Comparison of ENCODE assay signal across 27 cellular contexts in the genomic region with DNA sequence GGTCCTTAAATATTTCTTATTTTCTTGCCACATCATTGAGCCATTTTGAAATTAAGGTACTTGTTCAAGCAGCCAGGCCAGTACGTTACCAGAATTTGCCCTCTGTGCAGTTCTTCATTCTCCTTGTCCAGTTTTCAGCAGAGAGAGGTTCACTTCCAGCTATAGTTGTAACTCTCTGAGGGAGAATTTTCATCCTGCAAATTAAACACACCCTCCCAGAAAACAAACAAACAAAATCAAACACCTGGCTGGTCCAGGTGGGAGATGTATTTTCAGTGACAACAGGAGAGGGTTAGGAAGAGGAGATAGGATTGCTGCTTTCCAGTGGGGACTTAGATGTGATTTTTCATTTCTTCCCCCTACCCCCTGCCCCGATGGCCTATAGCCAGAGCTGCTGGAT. TPM values are rescaled to one million over a fixed set of nuclear protein-coding genes. Genes with fewer than 3 reads are reported as not detected.
DNase-seq lines count a peak whose midpoint lies in the region; FAIRE-seq and TF ChIP-seq lines count a peak whose summit lies in the region.
"Had no signal": no experiment of that assay in that cellular context is flagged by ENCODE, and none has a peak within 500 bp of the region (broad histone marks: within the 10 kb centered on the region; RNA-seq: fewer than 3 reads in every experiment).

No MANE protein-coding gene starts in this region.

- H3K56ac ChIP-seq in H1 (replicated peaks; ENCODE audit: insufficient read length, low read depth, low read length) = no peak overlapping the region

- no peaks in the 10 kb centered on the region for H3K79me2 ChIP-seq in H1 (ENCODE audit: control insufficient read depth in 1 of 2, insufficient read depth in 2 of 2, low read length in 2 of 2)

- no peak for TF ChIP-seq POLR2A in H1 (IDR thresholded peaks at IDR 0.05; ENCODE audit: control extremely low read depth in 1 of 2, low read depth in 2 of 2, low read length in 2 of 2)

- H2AFZ ChIP-seq in H1 (ENCODE audit: low read length) = no peak overlapping the region

- TF ChIP-seq EP300 in H1 (IDR thresholded peaks at IDR 0.05; ENCODE audit: borderline replicate concordance in 1 of 2, low read depth in 2 of 2, low read length in 2 of 2) = no peak

- no peak for FAIRE-seq in H1 (lab: Jason Lieb, UNC)
- FAIRE-seq: A204.1, GM18507 had no signal

- H3K23ac ChIP-seq in H1 (ENCODE audit: insufficient read length) = no peak overlapping the region

- H4K20me1 ChIP-seq in H1 (replicated peaks in 1 of 2; ENCODE audit: control insufficient read depth in 1 of 2, insufficient read depth in 2 of 2, low read length in 2 of 2) = no peaks in the 10 kb centered on the region
- H4K20me1 ChIP-seq: BLaER1 had no signal

- H4K5ac ChIP-seq in H1 (ENCODE audit: insufficient read length, low read depth, low read length) = no peak overlapping the region

- no peak overlapping the region for H2BK20ac ChIP-seq in H1 (ENCODE audit: low read length)

- no peak overlapping the region for H3K4me2 ChIP-seq in H1 (ENCODE audit: insufficient read depth in 1 of 2, low read depth in 2 of 2, low read length in 2 of 2)
- H3K4me2 ChIP-seq: BLaER1 had no signal

- H3K9me3 ChIP-seq in H1 (ENCODE audit: insufficient read depth in 2 of 2, low read depth in 1 of 2, low read length in 1 of 2) = peaks cover 0 to 5% of the 10 kb centered on the region in 2 experiments; a peak in 2 of 4 replicates

- WGBS in H1 (ENCODE audit: extremely low coverage in 1 of 2, insufficient coverage in 1 of 2, insufficient read length in 1 of 2, insufficient replicate concordance in 2 of 2, low coverage in 1 of 2, low lambda C conversion rate in 2 of 2, missing lambda C conversion rate in 1 of 2), 2 experiments = 94% methylated on average over 2 of the region's 2 CpGs; no CpG with 5 or more reads in 1 of the 2 experiments

- peak overlapping the region in 1 of 4 experiments; percentile 22; a peak in 1 of 7 replicates for H3K9ac ChIP-seq in H1 (replicated peaks in 1 of 4; ENCODE audit: extremely low read depth in 1 of 4, low read depth in 3 of 4, low read length in 3 of 4)
- H3K9ac ChIP-seq: BLaER1 had no signal

- H3K4ac ChIP-seq in H1 (replicated peaks; ENCODE audit: insufficient read length, low read depth, low read length) = no peak overlapping the region

- H3K27ac ChIP-seq in 22Rv1 (peak overlapping the region; percentile 65), H1 (ENCODE audit: low read depth, low read length) (no peak overlapping the region)
- H3K27ac ChIP-seq: BLaER1, RWPE1 had no signal

- no peak overlapping the region for H2BK15ac ChIP-seq in H1 (ENCODE audit: low read length)

- POLR2A ChIA-PET in H1 (lab: Charles Lee; ENCODE audit: partially characterized antibody) = no interaction called here

- no peak overlapping the region for H3K4me3 ChIP-seq in H1 (ENCODE audit: extremely low read depth in 1 of 4, insufficient read depth in 2 of 4, low read depth in 3 of 4, low read length in 4 of 4)
- no peak overlapping the region for H3K4me3 ChIP-seq in H7 (ENCODE audit: insufficient read depth, low read depth, low read length)
- H3K4me3 ChIP-seq: BLaER1 had no signal

- no peak overlapping the region for H2BK12ac ChIP-seq in H1 (ENCODE audit: low read depth, low read length)

- H3K36me3 ChIP-seq in H1 (ENCODE audit: control insufficient read depth in 2 of 4, insufficient read depth in 4 of 4, low read length in 3 of 4) (peaks cover 0 to 13% (median 0%) of the 10 kb centered on the region in 4 experiments; a peak in 3 of 8 replicates), H7 (replicated peaks; ENCODE audit: control insufficient read depth, insufficient read depth, low read length) (peaks cover 2% of the 10 kb centered on the region; the same call in 1 of the 2 replicates)
- H3K36me3 ChIP-seq: BLaER1 had no signal

- no peak overlapping the region for H3K14ac ChIP-seq in H1 (ENCODE audit: insufficient read length)

- no peak overlapping the region for H2BK5ac ChIP-seq in H1 (ENCODE audit: low read depth, low read length)

- no peak overlapping the region for H2BK120ac ChIP-seq in H1 (replicated peaks; ENCODE audit: low read depth, low read length)

- no peaks in the 10 kb centered on the region for H3K79me1 ChIP-seq in H1 (ENCODE audit: low read depth, low read length)

- CTCF ChIA-PET in H1 (lab: Charles Lee; ENCODE audit: partially characterized antibody) = interaction anchor here (1.0 to 2.6 kb wide), 2 partner anchors 13 to 130 kb away, joined by 3 to 5 read pairs; no protein-coding TSS in a partner anchor

- no peaks in the 10 kb centered on the region for H3K27me3 ChIP-seq in H1 (replicated peaks in 1 of 4; ENCODE audit: control insufficient read depth in 3 of 4, extremely low read depth in 1 of 4, insufficient read depth in 3 of 4, low read length in 3 of 4)
- H3K27me3 ChIP-seq in H7 (ENCODE audit: control insufficient read depth, insufficient read depth, low read length) = no peaks in the 10 kb centered on the region
- H3K27me3 ChIP-seq: BLaER1 had no signal

- TF ChIP-seq CTCF in 22Rv1 (IDR thresholded peaks at IDR 0.05) = no peak
- no peak for TF ChIP-seq CTCF in H1 (IDR thresholded peaks at IDR 0.05; ENCODE audit: control extremely low read depth in 1 of 3, insufficient read depth in 1 of 3, low read depth in 1 of 3, low read length in 3 of 3)

- DNase-seq in DMS153 treated with DMSO at 0.1 percent for 48 hours (lab: John Stamatoyannopoulos, UW; ENCODE audit: unreplicated experiment) (peak; percentile 44), NCI-H748 treated with DMSO at 0.1 percent for 48 hours (lab: John Stamatoyannopoulos, UW) (peak; percentile 70), H1 (ENCODE audit: low read depth in 1 of 2, low spot score in 2 of 2) (no peak), mucosa of gallbladder (ENCODE audit: low spot score) (no peak), NCI-H2171 (lab: John Stamatoyannopoulos, UW) (no peak), H7 (no peak)
- no peak for DNase-seq in NK-92 treated with Interleukin-12 subunit alpha and Interleukin-12 subunit beta, amount 100 ng/mL, for 24 hours (lab: John Stamatoyannopoulos, UW)
- DNase-seq: CD4-positive, CD25-positive, alpha-beta regulatory T cell; DND-41; H9; HFFc6; IMR-90; KG1; MM.1S; NCI-H1048; NCI-H187 treated with DMSO at 0.1 percent for 48 hours; NCI-H2227 treated with DMSO at 0.1 percent for 48 hours; NCI-H526 treated with DMSO at 0.1 percent for 48 hours; SHP77; T-helper 1 cell had no signal

- H3K18ac ChIP-seq in H1 (ENCODE audit: extremely low read depth, low read length) = 0 out of 2 replicates have a peak overlapping the region, but pooled peaks have one; percentile 5

- no peaks in the 10 kb centered on the region for H3K23me2 ChIP-seq in H1 (ENCODE audit: low read depth, low read length)

- no peak overlapping the region for H4K91ac ChIP-seq in H1 (replicated peaks; ENCODE audit: insufficient read length, low read length)

- no peak overlapping the region for H2AK5ac ChIP-seq in H1 (ENCODE audit: low read depth, low read length)

- H3K4me1 ChIP-seq in H1 (replicated peaks in 1 of 4; ENCODE audit: control insufficient read depth in 3 of 4, insufficient read depth in 4 of 4, low read length in 3 of 4) = peaks cover 0 to 6% (median 0%) of the 10 kb centered on the region in 4 experiments; a peak in 3 of 7 replicates
- H3K4me1 ChIP-seq: BLaER1 had no signal

- no peak for TF ChIP-seq RAD21 in H1 (IDR thresholded peaks at IDR 0.05 in 1 of 2, conservative IDR thresholded peaks at IDR 0.05 in 1 of 2; ENCODE audit: low read depth in 2 of 2, low read length in 2 of 2)

- H4K8ac ChIP-seq in H1 (ENCODE audit: extremely low read depth, insufficient read depth, low read length) = no peak overlapping the region

TF ChIP-seq in H1, 55 proteins besides CTCF, POLR2A, EP300 and RAD21 (continues in another document):
- TF ChIP-seq, protein P1, sequence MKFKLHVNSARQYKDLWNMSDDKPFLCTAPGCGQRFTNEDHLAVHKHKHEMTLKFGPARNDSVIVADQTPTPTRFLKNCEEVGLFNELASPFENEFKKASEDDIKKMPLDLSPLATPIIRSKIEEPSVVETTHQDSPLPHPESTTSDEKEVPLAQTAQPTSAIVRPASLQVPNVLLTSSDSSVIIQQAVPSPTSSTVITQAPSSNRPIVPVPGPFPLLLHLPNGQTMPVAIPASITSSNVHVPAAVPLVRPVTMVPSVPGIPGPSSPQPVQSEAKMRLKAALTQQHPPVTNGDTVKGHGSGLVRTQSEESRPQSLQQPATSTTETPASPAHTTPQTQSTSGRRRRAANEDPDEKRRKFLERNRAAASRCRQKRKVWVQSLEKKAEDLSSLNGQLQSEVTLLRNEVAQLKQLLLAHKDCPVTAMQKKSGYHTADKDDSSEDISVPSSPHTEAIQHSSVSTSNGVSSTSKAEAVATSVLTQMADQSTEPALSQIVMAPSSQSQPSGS (IDR thresholded peaks at IDR 0.05; ENCODE audit: low read length) = no peak
- no peak for TF ChIP-seq GTF2F1 (IDR thresholded peaks at IDR 0.05; ENCODE audit: borderline replicate concordance, low read depth, low read length)
- TF ChIP-seq HDAC2 (IDR thresholded peaks at IDR 0.05; ENCODE audit: borderline replicate concordance in 1 of 2, low read depth in 2 of 2, low read length in 2 of 2) = no peak
- no peak for TF ChIP-seq CHD2 (IDR thresholded peaks at IDR 0.05; ENCODE audit: low read length)
- TF ChIP-seq SAP30 (IDR thresholded peaks at IDR 0.05; ENCODE audit: insufficient read depth, insufficient replicate concordance, low read length) = no peak

RNA-seq across cellular contexts. Expression of gene LHFPL7, which starts 45.0 kb away (rescaled TPM):
- not detected in 2 replicates for total RNA-seq in H1 (2021; fragmentation: NEBNext Ultra II Directional; extraction: Animal tissue kit (Norgen Biotek cat#: 25700))
- polyA plus RNA-seq in H1 (2011; rRNA removed) = not detected in 2 replicates
- not detected for polyA plus RNA-seq in H1 (2011; cell fraction: cytosol; rRNA removed)
- not detected for polyA plus RNA-seq in H1 (2011; cell fraction: nucleus; rRNA removed)
- polyA plus RNA-seq in H1 (2012, experiment 1 of 2) = not detected in 4 replicates
- polyA plus RNA-seq in H1 (2012, experiment 2 of 2) = not detected
- not detected for polyA plus RNA-seq in H1 (2013, experiment 1 of 2)
- polyA plus RNA-seq in H1 (2013, experiment 2 of 2) = not detected
- polyA minus RNA-seq in H1 (2011; rRNA and poly(A)+ RNA removed) = not detected in 2 replicates
- polyA minus RNA-seq in H1 (2011; cell fraction: cytosol; rRNA and poly(A)+ RNA removed) = not detected
- polyA minus RNA-seq in H1 (2011; cell fraction: nucleus; rRNA and poly(A)+ RNA removed) = not detected
- total RNA-seq in mucosa of gallbladder = not detected
- not detected in 2 replicates for total RNA-seq in H7 (2014; rRNA removed; shearing (Covaris generic))
- total RNA-seq: CD4-positive, CD25-positive, alpha-beta regulatory T cell; H9; HFFc6; IMR-90; NCI-H460 had no signal
- polyA plus RNA-seq: AG04450; CD4-positive, CD25-positive, alpha-beta regulatory T cell; IMR-90 had no signal

RNA-seq across cellular contexts. Expression of gene KIAA1671, which starts 51.1 kb away (rescaled TPM):
- 22.6 and 23.9 TPM in 2 replicates for total RNA-seq in H1 (2021; fragmentation: NEBNext Ultra II Directional; extraction: Animal tissue kit (Norgen Biotek cat#: 25700))
- polyA plus RNA-seq in H1 (2011; rRNA removed) = 5.9 and 6.4 TPM in 2 replicates
- 5.4 TPM for polyA plus RNA-seq in H1 (2011; cell fraction: cytosol; rRNA removed)
- 9.8 TPM for polyA plus RNA-seq in H1 (2011; cell fraction: nucleus; rRNA removed)
- 8.0 to 11.3 TPM (median 9.2 TPM) in 4 replicates for polyA plus RNA-seq in H1 (2012, experiment 1 of 2)
- 2.7 TPM for polyA plus RNA-seq in H1 (2012, experiment 2 of 2)
- polyA plus RNA-seq in H1 (2013, experiment 1 of 2) = 10.4 TPM
- polyA plus RNA-seq in H1 (2013, experiment 2 of 2) = 10.1 TPM
- 16.1 and 18.8 TPM in 2 replicates for polyA minus RNA-seq in H1 (2011; rRNA and poly(A)+ RNA removed)
- polyA minus RNA-seq in H1 (2011; cell fraction: cytosol; rRNA and poly(A)+ RNA removed) = 11.6 TPM
- 19.4 TPM for polyA minus RNA-seq in H1 (2011; cell fraction: nucleus; rRNA and poly(A)+ RNA removed)
- 85.5 TPM for total RNA-seq in mucosa of gallbladder
- total RNA-seq in H7 (2014; rRNA removed; shearing (Covaris generic)) = 7.3 and 9.2 TPM in 2 replicates
- total RNA-seq: IMR-90 had no signal

Comparison
In these comparisons a context has a peak if more than half of its experiments do, and no peak if none do; other contexts are left out.
1. DNase-seq: peak in DMS153 treated with DMSO at 0.1 percent for 48 hours (single experiment) and NCI-H748 treated with DMSO at 0.1 percent for 48 hours (single experiment); none in H1 (0 of 2), mucosa of gallbladder (single experiment), NCI-H2171 (single experiment), NK-92 treated with Interleukin-12 subunit alpha and Interleukin-12 subunit beta, amount 100 ng/mL, for 24 hours (single experiment) and H7 (single experiment).